23 cellular contexts compared by ENCODE assay signal in genomic region chr13:59607172-59607571, GRCh38.
"Had no signal": no experiment of that assay in that cellular context is flagged by ENCODE, and none has a peak within 500 bp of the region (broad histone marks: within the 10 kb centered on the region; RNA-seq: fewer than 3 reads in every experiment).

No MANE protein-coding gene starts in this region.

- H3K27me3 ChIP-seq: colonic mucosa, gastrocnemius medialis, suprapubic skin, tibial nerve had no signal

- H3K9me3 ChIP-seq: colonic mucosa, gastrocnemius medialis, suprapubic skin, tibial nerve had no signal

- DNase-seq: activated CD4-positive, alpha-beta T cell treated with anti-CD3 and anti-CD28 coated beads for 4 hours; activated CD4-positive, alpha-beta T cell treated with anti-CD3 and anti-CD28 coated beads, Interleukin-2, amount 50 U/mL, for 4 hours; activated effector memory CD4-positive, alpha-beta T cell treated with Interleukin-2 at 50 U/mL for 16 hours; activated naive CD4-positive, alpha-beta T cell treated with Interleukin-2 at 50 U/mL for 16 hours; anterior cingulate cortex; cerebellar nuclear complex; colonic mucosa; effector memory CD4-positive, alpha-beta T cell; erythroblast; gastrocnemius medialis; hypothalamus; immature natural killer cell; kidney; left colon; mammary epithelial cell; naive B cell; nucleus accumbens; right cardiac atrium; stimulated activated CD4-positive, alpha-beta T cell treated with anti-CD3 and anti-CD28 coated beads, Interleukin-15, amount 100 ng/mL, for 24 hours; stimulated activated CD4-positive, alpha-beta T cell treated with anti-CD3 and anti-CD28 coated beads, Interleukin-2, amount 100 ng/mL, for 24 hours; stimulated activated naive B cell treated with anti-CD40 and anti-IgM and Interleukin-4, amounts not matched to agents 10 μg/mL and 1 μg/mL and 100 μg/mL, for 72 hours had no signal

- H3K4me3 ChIP-seq: colonic mucosa, gastrocnemius medialis, suprapubic skin, tibial nerve had no signal

- ATAC-seq: gastrocnemius medialis; right cardiac atrium; stimulated activated naive B cell treated with anti-CD40 and anti-IgM and Interleukin-4, amounts not matched to agents 10 μg/mL and 1 μg/mL and 100 μg/mL, for 72 hours had no signal

- H3K27ac ChIP-seq: colonic mucosa, gastrocnemius medialis, suprapubic skin, tibial nerve had no signal

- H3K4me1 ChIP-seq: colonic mucosa, gastrocnemius medialis, suprapubic skin, tibial nerve had no signal

- H3K36me3 ChIP-seq: colonic mucosa, gastrocnemius medialis, suprapubic skin, tibial nerve had no signal
